Comparison of ENCODE assay signal across 8 cellular contexts in the genomic region with DNA sequence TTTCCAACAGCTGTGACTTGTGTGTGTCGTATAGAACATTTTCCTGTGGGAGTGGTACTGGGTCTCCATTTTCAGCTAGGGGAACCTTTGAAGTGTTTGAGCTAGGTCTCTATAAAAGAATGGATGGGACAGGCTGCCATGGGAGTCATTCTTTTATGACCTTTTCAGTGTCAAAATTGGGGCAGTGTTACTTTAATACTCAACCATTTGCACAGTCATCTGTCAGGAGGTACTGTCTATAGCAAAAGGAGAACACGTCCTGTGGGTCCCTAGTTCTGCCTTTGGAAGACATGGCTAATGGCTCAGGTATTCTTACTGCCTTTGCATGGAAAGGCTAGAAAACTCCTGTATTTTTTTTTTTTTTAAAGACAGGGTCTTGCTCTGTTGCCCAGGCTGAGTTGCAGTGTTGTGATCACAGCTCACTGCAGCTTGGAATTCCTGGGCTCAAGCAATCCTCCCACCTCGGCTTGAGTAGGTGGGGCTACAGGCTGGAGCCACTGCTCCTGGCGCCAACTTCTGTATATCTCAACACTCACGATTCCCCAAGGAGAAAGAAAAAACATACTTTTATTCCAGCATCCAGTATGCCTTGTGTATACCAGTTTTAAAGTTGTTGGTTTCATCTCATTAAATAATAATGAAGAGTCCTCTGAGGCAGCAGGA. TPM values are rescaled to one million over a fixed set of nuclear protein-coding genes. Genes with fewer than 3 reads are reported as not detected.
DNase-seq lines count a peak whose midpoint lies in the region; ATAC-seq and TF ChIP-seq lines count a peak whose summit lies in the region.

No MANE protein-coding gene starts in this region.

- H3K27me3 ChIP-seq in NT2/D1 (ENCODE audit: insufficient read depth, insufficient read length) (peaks cover 34% of the 10 kb centered on the region), MG63 (no peaks in the 10 kb centered on the region)

- peaks cover 86% of the 10 kb centered on the region for H3K36me3 Mint-ChIP-seq in dendritic cell treated with granulocyte-macrophage colony-stimulating factor and Interleukin-4, amounts not matched to agents 40 ng/mL and 50 ng/mL, for 4 days (ENCODE audit: low read depth)
- H3K36me3 Mint-ChIP-seq in neural crest cell (ENCODE audit: low read depth): peaks cover 38% of the 10 kb centered on the region

- peak overlapping the region; percentile 94 for H3K4me3 Mint-ChIP-seq in dendritic cell treated with granulocyte-macrophage colony-stimulating factor and Interleukin-4, amounts not matched to agents 40 ng/mL and 50 ng/mL, for 4 days
- H3K4me3 Mint-ChIP-seq in neural crest cell: peak overlapping the region; percentile 100

- peaks cover 7% of the 10 kb centered on the region for H3K4me1 ChIP-seq in NT2/D1 (ENCODE audit: insufficient read depth, insufficient read length)

- H3K36me3 ChIP-seq in NT2/D1 (ENCODE audit: insufficient read depth, insufficient read length, low read length) (peaks cover 75% of the 10 kb centered on the region), MG63 (peaks cover 63% of the 10 kb centered on the region)

- no peaks in the 10 kb centered on the region for H3K27me3 Mint-ChIP-seq in dendritic cell treated with granulocyte-macrophage colony-stimulating factor and Interleukin-4, amounts not matched to agents 40 ng/mL and 50 ng/mL, for 4 days
- peaks cover 27% of the 10 kb centered on the region for H3K27me3 Mint-ChIP-seq in neural crest cell (ENCODE audit: low read depth)

- H3K27ac Mint-ChIP-seq in dendritic cell treated with granulocyte-macrophage colony-stimulating factor and Interleukin-4, amounts not matched to agents 40 ng/mL and 50 ng/mL, for 4 days: peak overlapping the region; percentile 100
- H3K27ac Mint-ChIP-seq in neural crest cell (ENCODE audit: unreplicated experiment): peak overlapping the region; percentile 94

- no peak for TF ChIP-seq CTCF in neural crest cell (conservative IDR thresholded peaks at IDR 0.05)

- no peak for ATAC-seq in HG03108 (IDR thresholded peaks at IDR 0.05; ENCODE audit: unreplicated experiment)

- H3K4me3 ChIP-seq in NT2/D1 (ENCODE audit: insufficient read length, low read depth) (peak overlapping the region; percentile 75), MG63 (no peak overlapping the region)

- H3K9me3 Mint-ChIP-seq in dendritic cell treated with granulocyte-macrophage colony-stimulating factor and Interleukin-4, amounts not matched to agents 40 ng/mL and 50 ng/mL, for 4 days: no peaks in the 10 kb centered on the region
- H3K9me3 Mint-ChIP-seq in neural crest cell: peaks cover 2% of the 10 kb centered on the region

- H3K9me3 ChIP-seq in NT2/D1 (ENCODE audit: insufficient read depth, low read length): no peaks in the 10 kb centered on the region
- H3K9me3 ChIP-seq in MG63: no peaks in the 10 kb centered on the region

- intact Hi-C loops in dendritic cell treated with granulocyte-macrophage colony-stimulating factor and Interleukin-4, amounts not matched to agents 40 ng/mL and 50 ng/mL, for 4 days (cut with micrococcal nuclease): loop anchor here (2.0 to 10.0 kb wide), 3 partner anchors 15 to 173 kb away; partner anchors contain the start of genes RPS19BP1 and SYNGR1

- peak; percentile 35 for DNase-seq in ELR (ENCODE audit: low read depth)
- no peak for DNase-seq in NT2/D1 (ENCODE audit: low read depth, low spot score)
- no peak for DNase-seq in neural crest cell (ENCODE audit: low read depth, low spot score)
- DNase-seq in GOT3 (lab: John Stamatoyannopoulos, UW): no peak
- no peak for DNase-seq in NCI-H446 (lab: John Stamatoyannopoulos, UW)
- no peak for DNase-seq in MG63

- peaks cover 66% of the 10 kb centered on the region for H3K4me1 Mint-ChIP-seq in dendritic cell treated with granulocyte-macrophage colony-stimulating factor and Interleukin-4, amounts not matched to agents 40 ng/mL and 50 ng/mL, for 4 days (ENCODE audit: low read depth)
- H3K4me1 Mint-ChIP-seq in neural crest cell: peaks cover 42% of the 10 kb centered on the region

- peak overlapping the region; percentile 95 for H3K9ac ChIP-seq in NT2/D1 (ENCODE audit: insufficient read length, low read depth)

RNA-seq across cellular contexts. Expression of gene ATF4, which starts 2.1 kb away (rescaled TPM):
- 363 and 364 TPM in 2 replicates for total RNA-seq in neural crest cell
- total RNA-seq in MG63 (2014; rRNA removed; shearing (Covaris generic); ENCODE audit: low replicate concordance): 345 and 436 TPM in 2 replicates

RNA-seq across cellular contexts. Expression of gene RPS19BP1, which starts 14.3 kb away (rescaled TPM):
- total RNA-seq in neural crest cell: 67.5 and 72.6 TPM in 2 replicates
- 138 and 161 TPM in 2 replicates for total RNA-seq in MG63 (2014; rRNA removed; shearing (Covaris generic); ENCODE audit: low replicate concordance)

RNA-seq across cellular contexts. Expression of gene MIEF1, which starts 16.2 kb away (rescaled TPM):
- total RNA-seq in neural crest cell: 43.3 and 45.0 TPM in 2 replicates
- total RNA-seq in MG63 (2014; rRNA removed; shearing (Covaris generic); ENCODE audit: low replicate concordance): 32.3 and 32.7 TPM in 2 replicates

RNA-seq across cellular contexts. Expression of gene CACNA1I, which starts 52.3 kb away (rescaled TPM):
- 0.07 TPM in 2 replicates for total RNA-seq in neural crest cell
- total RNA-seq in MG63 (2014; rRNA removed; shearing (Covaris generic); ENCODE audit: low replicate concordance): not detected in 2 replicates
